ENCODE assay signal across 8 cellular contexts in genomic region chr2:231614559-231615057, GRCh38. TPM values are rescaled to one million over a fixed set of nuclear protein-coding genes. Genes with fewer than 3 reads are reported as not detected.
DNase-seq lines count a peak whose midpoint lies in the region; ATAC-seq and TF ChIP-seq lines count a peak whose summit lies in the region.

No MANE protein-coding gene starts in this region.

- TF ChIP-seq CTCF in HFFc6 (IDR thresholded peaks at IDR 0.05) (no peak), coronary artery (IDR thresholded peaks at IDR 0.05) (no peak)

- H3K4me3 ChIP-seq in coronary artery (peak overlapping the region; percentile 69), mucosa of rectum (ENCODE audit: low read length in 2 of 2) (peak overlapping the region; percentile 68 to 86)

- peaks cover 41% of the 10 kb centered on the region for H3K4me1 Mint-ChIP-seq in HFFc6 (ENCODE audit: low read depth)
- H3K4me1 Mint-ChIP-seq in T-helper 1 cell treated with Interleukin-12 subunit alpha and Interleukin-12 subunit beta and Interleukin-4 antibody, amounts not matched to agents 30 μg/mL and 1 μg/mL, for 36 hours (ENCODE audit: low read depth): peaks cover 49% of the 10 kb centered on the region

- H3K27me3 ChIP-seq in mucosa of rectum (ENCODE audit: control insufficient read depth in 2 of 2, insufficient read depth in 2 of 2, low read length in 2 of 2): no peaks in the 10 kb centered on the region

- peaks cover 35 to 40% of the 10 kb centered on the region in 2 donors for H3K4me1 ChIP-seq in mucosa of rectum (ENCODE audit: control insufficient read depth in 2 of 2, insufficient read depth in 2 of 2, low read length in 2 of 2)

- no peaks in the 10 kb centered on the region for H3K36me3 Mint-ChIP-seq in HFFc6 (ENCODE audit: low read depth)
- H3K36me3 Mint-ChIP-seq in T-helper 1 cell treated with Interleukin-12 subunit alpha and Interleukin-12 subunit beta and Interleukin-4 antibody, amounts not matched to agents 30 μg/mL and 1 μg/mL, for 36 hours (ENCODE audit: low read depth): no peaks in the 10 kb centered on the region

- ATAC-seq in stimulated activated naive CD8-positive, alpha-beta T cell treated with anti-CD3 and anti-CD28 coated beads, Interleukin-15, Interleukin-2, amounts not matched to agents 100 U/mL and 50 U/mL, for 24 hours: no peak
- ATAC-seq in GM19452 (IDR thresholded peaks at IDR 0.05; ENCODE audit: unreplicated experiment): no peak

- peak overlapping the region; percentile 71 for H3K4me3 Mint-ChIP-seq in HFFc6
- peak overlapping the region; percentile 80 for H3K4me3 Mint-ChIP-seq in T-helper 1 cell treated with Interleukin-12 subunit alpha and Interleukin-12 subunit beta and Interleukin-4 antibody, amounts not matched to agents 30 μg/mL and 1 μg/mL, for 36 hours

- H3K9ac ChIP-seq in mucosa of rectum (ENCODE audit: low read depth in 1 of 2, low read length in 2 of 2): peak overlapping the region; percentile 82 to 88

- H3K36me3 ChIP-seq in mucosa of rectum (ENCODE audit: control insufficient read depth in 2 of 2, insufficient read depth in 2 of 2, low read length in 2 of 2): no peaks in the 10 kb centered on the region

- H3K27ac ChIP-seq in coronary artery (peak overlapping the region; percentile 97 to 99), mucosa of rectum (ENCODE audit: low read depth in 2 of 2, low read length in 2 of 2) (peak overlapping the region; percentile 95 to 98)

- H3K9me3 Mint-ChIP-seq in HFFc6: no peaks in the 10 kb centered on the region
- no peaks in the 10 kb centered on the region for H3K9me3 Mint-ChIP-seq in T-helper 1 cell treated with Interleukin-12 subunit alpha and Interleukin-12 subunit beta and Interleukin-4 antibody, amounts not matched to agents 30 μg/mL and 1 μg/mL, for 36 hours

- peaks cover 6% of the 10 kb centered on the region; the same call in 1 of the 2 replicates for H3K27me3 Mint-ChIP-seq in HFFc6 (ENCODE audit: insufficient read depth)
- H3K27me3 Mint-ChIP-seq in T-helper 1 cell treated with Interleukin-12 subunit alpha and Interleukin-12 subunit beta and Interleukin-4 antibody, amounts not matched to agents 30 μg/mL and 1 μg/mL, for 36 hours (ENCODE audit: low read depth): no peaks in the 10 kb centered on the region

- DNase-seq in COLO668 (lab: John Stamatoyannopoulos, UW; ENCODE audit: unreplicated experiment) (peak; percentile 87), HFFc6 (no peak), coronary artery (ENCODE audit: low spot score) (no peak), AG08396 (ENCODE audit: low spot score) (no peak)
- DNase-seq in stimulated activated naive CD8-positive, alpha-beta T cell treated with anti-CD3 and anti-CD28 coated beads, Interleukin-15, Interleukin-2, amounts not matched to agents 100 U/mL and 50 U/mL, for 24 hours: peak; percentile 78

- H3K9me3 ChIP-seq in mucosa of rectum (ENCODE audit: control insufficient read depth in 2 of 2, low read length in 2 of 2): no peaks in the 10 kb centered on the region

- H3K27ac Mint-ChIP-seq in HFFc6: peak overlapping the region; percentile 81
- H3K27ac Mint-ChIP-seq in T-helper 1 cell treated with Interleukin-12 subunit alpha and Interleukin-12 subunit beta and Interleukin-4 antibody, amounts not matched to agents 30 μg/mL and 1 μg/mL, for 36 hours: peak overlapping the region; percentile 97

RNA-seq across cellular contexts. Expression of gene TEX44, which starts 21.9 kb away (rescaled TPM):
- not detected for total RNA-seq in HFFc6 (2021; fragmentation: NEBNext Ultra II Directional; extraction: Animal tissue kit (Norgen Biotek cat#: 25700))

Comparison
In these comparisons a context has a peak if more than half of its experiments do, and no peak if none do; other contexts are left out.
1. DNase-seq: peak in COLO668 (single experiment) and stimulated activated naive CD8-positive, alpha-beta T cell treated with anti-CD3 and anti-CD28 coated beads, Interleukin-15, Interleukin-2, amounts not matched to agents 100 U/mL and 50 U/mL, for 24 hours (single experiment); none in HFFc6 (single experiment), coronary artery (single experiment) and AG08396 (single experiment).